11 cellular contexts compared by ENCODE assay signal in genomic region chr10:102455893-102456471, GRCh38. TPM values are rescaled to one million over a fixed set of nuclear protein-coding genes. Genes with fewer than 3 reads are reported as not detected.
DNase-seq lines count a peak whose midpoint lies in the region; ATAC-seq and TF ChIP-seq lines count a peak whose summit lies in the region.
"Had no signal": no experiment of that assay in that cellular context is flagged by ENCODE, and none has a peak within 500 bp of the region (broad histone marks: within the 10 kb centered on the region; RNA-seq: fewer than 3 reads in every experiment).

No MANE protein-coding gene starts in this region.

- H2AFZ ChIP-seq in fibroblast of lung (ENCODE audit: low read length), result peak overlapping the region; percentile 19

- no TSS peak for BruUV-seq in Panc1 (replicated peaks; lab: Mats Ljungman, UMichigan)

- H3K4me3 ChIP-seq in Panc1 (ENCODE audit: low read depth in 2 of 2, low read length in 2 of 2), result no peak overlapping the region
- H3K4me3 ChIP-seq in fibroblast of lung (replicated peaks in 1 of 4; ENCODE audit: control extremely low read depth in 1 of 4, insufficient read depth in 1 of 4, low read depth in 3 of 4, low read length in 4 of 4), result no peak overlapping the region
- H3K4me3 ChIP-seq in uterus, result no peak overlapping the region

- peaks cover 5% of the 10 kb centered on the region; the same call in 1 of the 2 replicates for H3K36me3 ChIP-seq in Panc1 (ENCODE audit: control insufficient read depth, insufficient read depth, low read length)
- no peaks in the 10 kb centered on the region for H3K36me3 ChIP-seq in fibroblast of lung (ENCODE audit: control insufficient read depth, insufficient read depth, low read length)
- no peaks in the 10 kb centered on the region for H3K36me3 ChIP-seq in uterus

- peaks cover 65% of the 10 kb centered on the region for H3K36me3 Mint-ChIP-seq in activated T-cell treated with anti-CD3 and anti-CD28 coated beads, Interleukin-2, amount 50 U/mL, for 24 hours (ENCODE audit: low read depth)
- H3K36me3 Mint-ChIP-seq in activated T-cell treated with anti-CD3 and anti-CD28 coated beads, Interleukin-2, amount 50 U/mL, for 4 hours (ENCODE audit: insufficient read depth), result peaks cover 15% of the 10 kb centered on the region
- H3K36me3 Mint-ChIP-seq in stimulated activated effector memory CD8-positive, alpha-beta T cell treated with anti-CD3 and anti-CD28 coated beads, Interleukin-12 subunit alpha, Interleukin-12 subunit beta, amount 100 ng/mL, for 72 hours, result peaks cover 44% of the 10 kb centered on the region

- H3K4me1 Mint-ChIP-seq in activated T-cell treated with anti-CD3 and anti-CD28 coated beads, Interleukin-2, amount 50 U/mL, for 24 hours (ENCODE audit: low read depth), result peaks cover 31% of the 10 kb centered on the region
- peaks cover 23% of the 10 kb centered on the region for H3K4me1 Mint-ChIP-seq in activated T-cell treated with anti-CD3 and anti-CD28 coated beads, Interleukin-2, amount 50 U/mL, for 4 hours (ENCODE audit: low read depth)
- peaks cover 29% of the 10 kb centered on the region for H3K4me1 Mint-ChIP-seq in stimulated activated effector memory CD8-positive, alpha-beta T cell treated with anti-CD3 and anti-CD28 coated beads, Interleukin-12 subunit alpha, Interleukin-12 subunit beta, amount 100 ng/mL, for 72 hours

- POLR2A ChIA-PET in Panc1 (lab: Charles Lee), result no interaction called here

- in situ Hi-C loops in Panc1 (cut with HindIII; ENCODE audit: low pct_unique_long_range_greater_than_20kb, low sequenced_read_pairs), result no loop called here

- H3K27ac ChIP-seq in Panc1 (ENCODE audit: low read length) (peak overlapping the region; percentile 29; the same call in 1 of the 2 replicates), fibroblast of lung (ENCODE audit: insufficient read depth, low read length) (peak overlapping the region; percentile 48), uterus (no peak overlapping the region)
- H3K27ac ChIP-seq: C4-2B had no signal

- H3K79me2 ChIP-seq in fibroblast of lung (ENCODE audit: control insufficient read depth, insufficient read depth, low read length), result no peaks in the 10 kb centered on the region

- no peaks in the 10 kb centered on the region for H3K9me3 ChIP-seq in Panc1 (ENCODE audit: control insufficient read depth, insufficient read depth, low read depth, low read length)
- no peaks in the 10 kb centered on the region for H3K9me3 ChIP-seq in fibroblast of lung (ENCODE audit: control insufficient read depth, insufficient read depth, low read depth, low read length)
- no peaks in the 10 kb centered on the region for H3K9me3 ChIP-seq in uterus

- CTCF ChIA-PET in Panc1 (lab: Charles Lee), result no interaction called here

- no peak overlapping the region for H3K4me2 ChIP-seq in fibroblast of lung (ENCODE audit: extremely low read depth, insufficient read depth, low read length)

- H3K9me3 Mint-ChIP-seq in activated T-cell treated with anti-CD3 and anti-CD28 coated beads, Interleukin-2, amount 50 U/mL, for 24 hours, result no peaks in the 10 kb centered on the region
- H3K9me3 Mint-ChIP-seq in activated T-cell treated with anti-CD3 and anti-CD28 coated beads, Interleukin-2, amount 50 U/mL, for 4 hours, result no peaks in the 10 kb centered on the region
- no peaks in the 10 kb centered on the region for H3K9me3 Mint-ChIP-seq in stimulated activated effector memory CD8-positive, alpha-beta T cell treated with anti-CD3 and anti-CD28 coated beads, Interleukin-12 subunit alpha, Interleukin-12 subunit beta, amount 100 ng/mL, for 72 hours

- H3K9ac ChIP-seq in fibroblast of lung (ENCODE audit: insufficient read depth, low read length), result no peak overlapping the region

- no peak overlapping the region for H3K4me3 Mint-ChIP-seq in activated T-cell treated with anti-CD3 and anti-CD28 coated beads, Interleukin-2, amount 50 U/mL, for 24 hours
- no peak overlapping the region for H3K4me3 Mint-ChIP-seq in activated T-cell treated with anti-CD3 and anti-CD28 coated beads, Interleukin-2, amount 50 U/mL, for 4 hours
- H3K4me3 Mint-ChIP-seq in stimulated activated effector memory CD8-positive, alpha-beta T cell treated with anti-CD3 and anti-CD28 coated beads, Interleukin-12 subunit alpha, Interleukin-12 subunit beta, amount 100 ng/mL, for 72 hours, result no peak overlapping the region

- H3K27me3 Mint-ChIP-seq in activated T-cell treated with anti-CD3 and anti-CD28 coated beads, Interleukin-2, amount 50 U/mL, for 24 hours, result no peaks in the 10 kb centered on the region
- H3K27me3 Mint-ChIP-seq in activated T-cell treated with anti-CD3 and anti-CD28 coated beads, Interleukin-2, amount 50 U/mL, for 4 hours (ENCODE audit: low read depth), result no peaks in the 10 kb centered on the region

- no peaks in the 10 kb centered on the region for H4K20me1 ChIP-seq in fibroblast of lung (ENCODE audit: control insufficient read depth, extremely low read depth, insufficient read depth, low read length)

- intact Hi-C loops in Panc1 (cut with micrococcal nuclease; ENCODE audit: unreplicated experiment) (no loop called here), uterus (cut with DNase I; ENCODE audit: low total_unique reads) (no loop called here)

- no peaks in the 10 kb centered on the region for H3K27me3 ChIP-seq in Panc1 (ENCODE audit: control insufficient read depth, insufficient read depth, low read length)
- no peaks in the 10 kb centered on the region for H3K27me3 ChIP-seq in fibroblast of lung (ENCODE audit: control insufficient read depth, insufficient read depth, low read length)
- no peaks in the 10 kb centered on the region for H3K27me3 ChIP-seq in uterus

- no peak for DNase-seq in activated T-cell treated with anti-CD3 and anti-CD28 coated beads, Interleukin-2, amount 50 U/mL, for 24 hours
- no peak for DNase-seq in activated T-cell treated with anti-CD3 and anti-CD28 coated beads, Interleukin-2, amount 50 U/mL, for 4 hours
- DNase-seq in Panc1 (ENCODE audit: low read depth, low spot score) (no peak), fibroblast of lung (ENCODE audit: low read depth in 2 of 2) (peak; percentile 83 to 93), KG1 (lab: John Stamatoyannopoulos, UW) (no peak), uterus (no peak)
- no peak for DNase-seq in stimulated activated effector memory CD8-positive, alpha-beta T cell treated with anti-CD3 and anti-CD28 coated beads, Interleukin-12 subunit alpha, Interleukin-12 subunit beta, amount 100 ng/mL, for 72 hours (ENCODE audit: low spot score in 2 of 2)
- DNase-seq: NCI-H1436, nucleus accumbens had no signal

- TF ChIP-seq POLR2A in uterus (IDR thresholded peaks at IDR 0.05), result no peak

- no peak for ATAC-seq in activated T-cell treated with anti-CD3 and anti-CD28 coated beads, Interleukin-2, amount 50 U/mL, for 4 hours
- no peak for ATAC-seq in Panc1
- no peak for ATAC-seq in stimulated activated effector memory CD8-positive, alpha-beta T cell treated with anti-CD3 and anti-CD28 coated beads, Interleukin-12 subunit alpha, Interleukin-12 subunit beta, amount 100 ng/mL, for 72 hours
- no peak for ATAC-seq in GM19463 (IDR thresholded peaks at IDR 0.05; ENCODE audit: unreplicated experiment)

- peak overlapping the region; percentile 45 for H3K27ac Mint-ChIP-seq in activated T-cell treated with anti-CD3 and anti-CD28 coated beads, Interleukin-2, amount 50 U/mL, for 24 hours
- peak overlapping the region; percentile 16 for H3K27ac Mint-ChIP-seq in stimulated activated effector memory CD8-positive, alpha-beta T cell treated with anti-CD3 and anti-CD28 coated beads, Interleukin-12 subunit alpha, Interleukin-12 subunit beta, amount 100 ng/mL, for 72 hours

- H3K4me1 ChIP-seq in Panc1 (ENCODE audit: control insufficient read depth, insufficient read depth, low read length), result peaks cover 10% of the 10 kb centered on the region; the same call in 1 of the 2 replicates
- H3K4me1 ChIP-seq in fibroblast of lung (ENCODE audit: control insufficient read depth, extremely low read depth, insufficient read depth, low read length), result peaks cover 17% of the 10 kb centered on the region
- H3K4me1 ChIP-seq in uterus, result peaks cover 0 to 4% of the 10 kb centered on the region in 2 donors

- TF ChIP-seq CTCF in Panc1 (IDR thresholded peaks at IDR 0.05), result no peak
- no peak for TF ChIP-seq CTCF in fibroblast of lung (conservative IDR thresholded peaks at IDR 0.05 in 1 of 2, IDR thresholded peaks at IDR 0.05 in 1 of 2; ENCODE audit: low read depth in 1 of 2, low read length in 2 of 2)
- no peak for TF ChIP-seq CTCF in uterus (IDR thresholded peaks at IDR 0.05)

RNA-seq across cellular contexts. Expression of gene C10orf95, which starts 4.6 kb away (rescaled TPM):
- total RNA-seq in activated T-cell treated with anti-CD3 and anti-CD28 coated beads, Interleukin-2, amount 50 U/mL, for 4 hours, result under 1 TPM; 0.27 to 0.96 (median 0.45) TPM
- total RNA-seq in Panc1 (2021; ENCODE audit: unreplicated experiment), result 0.21 TPM
- polyA plus RNA-seq in Panc1 (2012; ENCODE audit: insufficient read length), result 1.2 TPM
- total RNA-seq in fibroblast of lung, result under 0.01 and 0.17 TPM in 2 replicates
- not detected in 2 replicates for polyA plus RNA-seq in fibroblast of lung
- polyA plus RNA-seq in fibroblast of lung (2012), result not detected in 2 replicates
- polyA minus RNA-seq in fibroblast of lung (ENCODE audit: low replicate concordance), result not detected in 2 replicates
- under 1 TPM in 1 of 4 donors, not detected in 3; 0.21 TPM for total RNA-seq in uterus

RNA-seq across cellular contexts. Expression of gene CUEDC2, which starts 23.6 kb away (rescaled TPM):
- 10 to 100 TPM; 44.3 to 50.6 (median 45.3) TPM for total RNA-seq in activated T-cell treated with anti-CD3 and anti-CD28 coated beads, Interleukin-2, amount 50 U/mL, for 4 hours
- 79.3 TPM for total RNA-seq in Panc1 (2021; ENCODE audit: unreplicated experiment)
- 128 TPM for polyA plus RNA-seq in Panc1 (2012; ENCODE audit: insufficient read length)
- 60.8 and 63.2 TPM in 2 replicates for total RNA-seq in fibroblast of lung
- polyA plus RNA-seq in fibroblast of lung, result 62.3 and 66.8 TPM in 2 replicates
- 72.6 and 85.2 TPM in 2 replicates for polyA plus RNA-seq in fibroblast of lung (2012)
- 75.4 and 77.0 TPM in 2 replicates for polyA minus RNA-seq in fibroblast of lung (ENCODE audit: low replicate concordance)
- total RNA-seq in uterus, result 10 to 100 TPM; 26.2 to 51.6 (median 35.6) TPM

RNA-seq across cellular contexts. Expression of gene FBXL15, which starts 35.3 kb away (rescaled TPM):
- 10 to 100 TPM; 16.5 to 17.7 (median 16.6) TPM for total RNA-seq in activated T-cell treated with anti-CD3 and anti-CD28 coated beads, Interleukin-2, amount 50 U/mL, for 4 hours
- total RNA-seq in Panc1 (2021; ENCODE audit: unreplicated experiment), result 7.9 TPM
- 17.0 TPM for polyA plus RNA-seq in Panc1 (2012; ENCODE audit: insufficient read length)
- 6.7 and 7.3 TPM in 2 replicates for total RNA-seq in fibroblast of lung
- polyA plus RNA-seq in fibroblast of lung, result 2.2 and 2.8 TPM in 2 replicates
- polyA plus RNA-seq in fibroblast of lung (2012), result 5.7 and 6.8 TPM in 2 replicates
- polyA minus RNA-seq in fibroblast of lung (ENCODE audit: low replicate concordance), result 0.47 and 0.82 TPM in 2 replicates
- 10 to 100 TPM in 3 of 4 donors, 1 to 10 TPM in 1; 6.8 to 40.0 (median 16.7) TPM for total RNA-seq in uterus

RNA-seq across cellular contexts. Expression of gene PSD, which starts 37.4 kb away (rescaled TPM):
- total RNA-seq in activated T-cell treated with anti-CD3 and anti-CD28 coated beads, Interleukin-2, amount 50 U/mL, for 4 hours, result 1 to 10 TPM; 2.3 to 4.6 (median 3.7) TPM
- 2.4 TPM for total RNA-seq in Panc1 (2021; ENCODE audit: unreplicated experiment)
- polyA plus RNA-seq in Panc1 (2012; ENCODE audit: insufficient read length), result 8.3 TPM
- 5.3 and 6.9 TPM in 2 replicates for total RNA-seq in fibroblast of lung
- 0.07 and 0.30 TPM in 2 replicates for polyA plus RNA-seq in fibroblast of lung
- 1.6 and 2.6 TPM in 2 replicates for polyA plus RNA-seq in fibroblast of lung (2012)
- polyA minus RNA-seq in fibroblast of lung (ENCODE audit: low replicate concordance), result not detected in 2 replicates
- 100 to 1,000 TPM in 1 of 4 donors, 10 to 100 TPM in 2, not detected in 1; 31.3 to 114 (median 37.3) TPM for total RNA-seq in uterus

RNA-seq across cellular contexts. Expression of gene ACTR1A, which starts 46.5 kb away (rescaled TPM):
- 10 to 100 TPM; 65.2 to 69.8 (median 67.1) TPM for total RNA-seq in activated T-cell treated with anti-CD3 and anti-CD28 coated beads, Interleukin-2, amount 50 U/mL, for 4 hours
- total RNA-seq in Panc1 (2021; ENCODE audit: unreplicated experiment), result 147 TPM
- polyA plus RNA-seq in Panc1 (2012; ENCODE audit: insufficient read length), result 133 TPM
- 94.8 and 128 TPM in 2 replicates for total RNA-seq in fibroblast of lung
- polyA plus RNA-seq in fibroblast of lung, result 125 and 155 TPM in 2 replicates
- 126 and 161 TPM in 2 replicates for polyA plus RNA-seq in fibroblast of lung (2012)
- 267 and 301 TPM in 2 replicates for polyA minus RNA-seq in fibroblast of lung (ENCODE audit: low replicate concordance)
- total RNA-seq in uterus, result 100 to 1,000 TPM in 1 of 4 donors, 10 to 100 TPM in 3; 38.7 to 106 (median 70.9) TPM

Comparison
In these comparisons a context has a peak if more than half of its experiments do, and no peak if none do; other contexts are left out.
1. DNase-seq: peak in fibroblast of lung (2 of 2); none in activated T-cell treated with anti-CD3 and anti-CD28 coated beads, Interleukin-2, amount 50 U/mL, for 24 hours (single experiment), activated T-cell treated with anti-CD3 and anti-CD28 coated beads, Interleukin-2, amount 50 U/mL, for 4 hours (single experiment), Panc1 (single experiment), stimulated activated effector memory CD8-positive, alpha-beta T cell treated with anti-CD3 and anti-CD28 coated beads, Interleukin-12 subunit alpha, Interleukin-12 subunit beta, amount 100 ng/mL, for 72 hours (0 of 2), KG1 (single experiment) and uterus (0 of 2).
2. H3K27ac ChIP-seq: peak in Panc1 (single experiment) and fibroblast of lung (single experiment); none in uterus (0 of 2).